In the genomic region with DNA sequence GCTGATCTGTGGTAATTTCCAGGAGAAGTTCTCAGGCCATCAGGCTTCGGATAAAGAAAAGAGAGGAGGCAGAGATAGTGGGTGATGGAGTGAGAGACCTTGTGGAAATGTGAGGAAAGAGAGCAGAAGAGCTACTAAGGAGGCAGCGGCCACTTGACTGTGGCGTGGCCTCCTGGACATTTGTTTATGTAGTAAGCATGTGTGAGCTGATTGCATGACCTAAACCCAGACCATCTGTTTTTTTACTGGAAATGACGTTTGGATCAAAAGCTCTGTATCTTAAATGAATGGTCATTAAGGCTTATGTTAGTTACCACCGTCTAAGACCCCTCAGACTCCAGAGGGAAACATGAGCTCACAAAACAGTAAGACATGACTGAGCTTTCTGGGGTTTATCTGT, we compare ENCODE assay signal across 1 cellular context.
TF ChIP-seq lines count a peak whose summit lies in the region.

No MANE protein-coding gene starts in this region.

TF ChIP-seq in HCT116, 20 proteins besides CTCF, POLR2A, EP300 and RAD21 (continued from another document):
- TF ChIP-seq, protein P1, sequence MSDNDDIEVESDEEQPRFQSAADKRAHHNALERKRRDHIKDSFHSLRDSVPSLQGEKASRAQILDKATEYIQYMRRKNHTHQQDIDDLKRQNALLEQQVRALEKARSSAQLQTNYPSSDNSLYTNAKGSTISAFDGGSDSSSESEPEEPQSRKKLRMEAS (IDR thresholded peaks at IDR 0.05), result no peak
- TF ChIP-seq SRF (IDR thresholded peaks at IDR 0.05; ENCODE audit: low read depth) (no peak), FOSL1 (IDR thresholded peaks at IDR 0.05; ENCODE audit: low read depth) (no peak), EZH2 (IDR thresholded peaks at IDR 0.05) (no peak), SIN3A (IDR thresholded peaks at IDR 0.05; ENCODE audit: low read depth) (no peak)
